8 cellular contexts compared by ENCODE assay signal in the genomic region with DNA sequence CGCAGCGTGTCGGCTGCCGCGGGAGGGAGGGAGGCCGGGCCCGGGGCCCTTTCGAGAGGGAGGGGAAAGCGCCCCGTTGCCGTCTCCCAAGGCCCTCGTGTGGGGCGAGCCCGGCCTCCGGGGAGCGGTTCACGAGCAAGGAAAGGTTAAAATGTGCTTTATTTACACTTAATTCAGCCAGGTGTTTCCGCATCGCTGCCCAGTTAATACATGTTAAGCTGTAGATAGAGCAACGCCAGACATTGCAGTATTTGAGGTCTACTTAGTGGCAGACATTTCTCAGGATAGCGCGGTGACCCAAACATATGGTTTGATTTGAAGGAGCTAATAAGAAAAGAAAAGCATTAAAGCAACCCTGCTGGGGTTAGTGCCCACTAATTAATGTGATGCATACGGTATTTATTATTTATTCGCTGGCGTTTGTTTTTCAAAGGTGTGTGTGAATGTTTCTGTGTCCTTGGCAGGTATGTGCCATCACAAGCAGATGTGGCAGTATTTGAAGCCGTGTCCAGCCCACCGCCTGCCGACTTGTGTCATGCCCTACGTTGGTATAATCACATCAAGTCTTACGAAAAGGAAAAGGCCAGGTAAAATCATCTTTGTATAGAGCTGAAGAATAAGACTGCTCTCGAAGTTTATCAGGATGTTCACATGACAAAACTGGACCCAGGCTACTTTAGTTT. TPM values are rescaled to one million over a fixed set of nuclear protein-coding genes. Genes with fewer than 3 reads are reported as not detected.
DNase-seq lines count a peak whose midpoint lies in the region; ATAC-seq, FAIRE-seq and TF ChIP-seq lines count a peak whose summit lies in the region.

No MANE protein-coding gene starts in this region.

- H3K27ac Mint-ChIP-seq in HFFc6 (peak overlapping the region; percentile 96), astrocyte (ENCODE audit: unreplicated experiment) (peak overlapping the region; percentile 98)

- in situ Hi-C loops in G401 (cut with HindIII; ENCODE audit: low sequenced_read_pairs) = no loop called here

- peak overlapping the region; percentile 90 for H3K9ac ChIP-seq in astrocyte (ENCODE audit: low read length)

- peak; percentile 6 for DNase-seq in activated naive CD4-positive, alpha-beta T cell treated with Interleukin-2 at 50 U/mL for 16 hours
- DNase-seq in activated naive CD4-positive, alpha-beta T cell treated with anti-CD3 and anti-CD28 coated beads, Interleukin-2, amount 50 U/mL, for 16 hours = no peak
- DNase-seq in HFFc6 (no peak), NCI-H1105 treated with DMSO at 0.1 percent for 48 hours (lab: John Stamatoyannopoulos, UW) (peak; percentile 51), astrocyte (ENCODE audit: low read depth) (no peak), G401 (ENCODE audit: low spot score) (no peak)
- DNase-seq in stimulated activated naive CD8-positive, alpha-beta T cell treated with anti-CD3 and anti-CD28 coated beads, Interleukin-15, Interleukin-2, amounts not matched to agents 100 U/mL and 50 U/mL, for 24 hours = no peak

- peaks cover 3% of the 10 kb centered on the region for H3K27me3 Mint-ChIP-seq in HFFc6 (ENCODE audit: insufficient read depth)
- H3K27me3 Mint-ChIP-seq in astrocyte (ENCODE audit: low read depth, unreplicated experiment) = no peaks in the 10 kb centered on the region

- no peaks in the 10 kb centered on the region for H3K9me3 Mint-ChIP-seq in HFFc6
- no peaks in the 10 kb centered on the region for H3K9me3 Mint-ChIP-seq in astrocyte (ENCODE audit: unreplicated experiment)

- peaks cover 79% of the 10 kb centered on the region for H3K79me2 ChIP-seq in astrocyte (ENCODE audit: insufficient read depth, low read length)

- H3K36me3 ChIP-seq in astrocyte (ENCODE audit: insufficient read depth, low read length) = peaks cover 24% of the 10 kb centered on the region

- peaks cover 42% of the 10 kb centered on the region for H4K20me1 ChIP-seq in astrocyte (ENCODE audit: insufficient read depth, low read length)

- no peaks in the 10 kb centered on the region for H3K27me3 ChIP-seq in astrocyte (ENCODE audit: insufficient read depth, low read length)

- peaks cover 3% of the 10 kb centered on the region for H3K4me1 ChIP-seq in astrocyte (ENCODE audit: insufficient read depth, low read length)

- no peaks in the 10 kb centered on the region for H3K9me3 ChIP-seq in astrocyte (ENCODE audit: insufficient read depth, low read depth, low read length)
- no peaks in the 10 kb centered on the region for H3K9me3 ChIP-seq in iPS-18c (ENCODE audit: control insufficient read depth, insufficient read depth, low read length)

- TF ChIP-seq CTCF in HFFc6 (IDR thresholded peaks at IDR 0.05) (no peak), astrocyte (IDR thresholded peaks at IDR 0.05; ENCODE audit: insufficient read depth, low read depth, low read length) (no peak)

- no peak for FAIRE-seq in astrocyte (lab: Jason Lieb, UNC)

- H3K4me3 ChIP-seq in astrocyte (ENCODE audit: insufficient read depth, low read depth, low read length) (peak overlapping the region; percentile 91), iPS-18c (ENCODE audit: insufficient read depth, low read depth, low read length) (peak overlapping the region; percentile 92)

- ATAC-seq in stimulated activated naive CD8-positive, alpha-beta T cell treated with anti-CD3 and anti-CD28 coated beads, Interleukin-15, Interleukin-2, amounts not matched to agents 100 U/mL and 50 U/mL, for 24 hours = peak; percentile 50

- H3K27ac ChIP-seq in astrocyte (ENCODE audit: low read depth, low read length) = peak overlapping the region; percentile 90

- H3K36me3 Mint-ChIP-seq in HFFc6 (ENCODE audit: low read depth) (peaks cover 50% of the 10 kb centered on the region), astrocyte (ENCODE audit: low read depth, unreplicated experiment) (peaks cover 5% of the 10 kb centered on the region)

- H3K4me1 Mint-ChIP-seq in HFFc6 (ENCODE audit: low read depth) (peaks cover 45% of the 10 kb centered on the region), astrocyte (ENCODE audit: low read depth, unreplicated experiment) (peaks cover 27% of the 10 kb centered on the region)

- peak overlapping the region; percentile 97 for H3K4me3 Mint-ChIP-seq in HFFc6
- H3K4me3 Mint-ChIP-seq in astrocyte (ENCODE audit: unreplicated experiment) = peak overlapping the region; percentile 96

- H3K4me2 ChIP-seq in astrocyte (ENCODE audit: low read length) = peak overlapping the region; percentile 92

- H2AFZ ChIP-seq in astrocyte (ENCODE audit: low read depth, low read length) = no peak overlapping the region

RNA-seq across cellular contexts. Expression of a gene that starts 0.6 kb away (rescaled TPM):
- 100 to 1,000 TPM; 588 to 647 (median 609) TPM for total RNA-seq in HFFc6 (2021; fragmentation: NEBNext Ultra II Directional; extraction: Animal tissue kit (Norgen Biotek cat#: 25700))
- 518 and 546 TPM in 2 replicates for total RNA-seq in astrocyte
- 477 and 547 TPM in 2 replicates for total RNA-seq in G401 (2014; rRNA removed; shearing (Covaris generic))

RNA-seq across cellular contexts. Expression of a gene that starts 1.0 kb away (rescaled TPM):
- 10 to 100 TPM; 83.5 to 89.0 (median 84.6) TPM for total RNA-seq in HFFc6 (2021; fragmentation: NEBNext Ultra II Directional; extraction: Animal tissue kit (Norgen Biotek cat#: 25700))
- total RNA-seq in astrocyte = 97.2 and 100 TPM in 2 replicates
- 206 and 242 TPM in 2 replicates for total RNA-seq in G401 (2014; rRNA removed; shearing (Covaris generic))

Comparison
In these comparisons a context has a peak if more than half of its experiments do, and no peak if none do; other contexts are left out.
1. DNase-seq: peak in activated naive CD4-positive, alpha-beta T cell treated with Interleukin-2 at 50 U/mL for 16 hours (single experiment) and NCI-H1105 treated with DMSO at 0.1 percent for 48 hours (single experiment); none in activated naive CD4-positive, alpha-beta T cell treated with anti-CD3 and anti-CD28 coated beads, Interleukin-2, amount 50 U/mL, for 16 hours (single experiment), HFFc6 (single experiment), astrocyte (single experiment), stimulated activated naive CD8-positive, alpha-beta T cell treated with anti-CD3 and anti-CD28 coated beads, Interleukin-15, Interleukin-2, amounts not matched to agents 100 U/mL and 50 U/mL, for 24 hours (single experiment) and G401 (single experiment).